14 cellular contexts compared by ENCODE assay signal in genomic region chr16:30349695-30350094, GRCh38. TPM values are rescaled to one million over a fixed set of nuclear protein-coding genes. Genes with fewer than 3 reads are reported as not detected.
A peak's percentile ranks its signal among the peaks of the same experiment; 100 is the strongest.
DNase-seq lines count a peak whose midpoint lies in the region; ATAC-seq and TF ChIP-seq lines count a peak whose summit lies in the region.
"Had no signal": no experiment of that assay in that cellular context is flagged by ENCODE, and none has a peak within 500 bp of the region (broad histone marks: within the 10 kb centered on the region; RNA-seq: fewer than 3 reads in every experiment).

No MANE protein-coding gene starts in this region.

- H3K4me1 Mint-ChIP-seq in HFFc6 (ENCODE audit: low read depth) = peaks cover 31% of the 10 kb centered on the region

- no peak for TF ChIP-seq CTCF in OCI-LY1 (IDR thresholded peaks at IDR 0.05; ENCODE audit: low read length)
- TF ChIP-seq CTCF in HFFc6 (IDR thresholded peaks at IDR 0.05) = no peak

- peak overlapping the region; percentile 99 for H3K27ac ChIP-seq in OCI-LY1 (ENCODE audit: low read depth, low read length, poor library complexity, severe bottlenecking)
- H3K27ac ChIP-seq: thoracic aorta had no signal

- H3K4me3 Mint-ChIP-seq in HFFc6 = no peak overlapping the region

- H3K36me3 Mint-ChIP-seq in HFFc6 (ENCODE audit: low read depth) = peaks cover 25% of the 10 kb centered on the region

- peak; percentile 37 for DNase-seq in GF-D8 (lab: John Stamatoyannopoulos, UW)
- peak; percentile 14 for DNase-seq in left lobe of liver (ENCODE audit: low spot score)
- no peak for DNase-seq in HFFc6
- no peak for DNase-seq in NCI-H1417 treated with DMSO at 0.1 percent for 48 hours (lab: John Stamatoyannopoulos, UW)
- DNase-seq in GM19240 (ENCODE audit: insufficient read length, low spot score) = no peak
- DNase-seq: activated gamma-delta T cell; cortex of kidney; left ventricle myocardium superior; stimulated activated CD4-positive, alpha-beta T cell treated with anti-CD3 and anti-CD28 coated beads, Interleukin-2, amount 100 ng/mL, for 48 hours had no signal

- peak overlapping the region; percentile 30 for H3K4me3 ChIP-seq in OCI-LY1 (ENCODE audit: low read depth, low read length, poor library complexity, severe bottlenecking)
- H3K4me3 ChIP-seq: gastroesophageal sphincter, thoracic aorta had no signal

- peak overlapping the region; percentile 60 for H3K4me2 ChIP-seq in OCI-LY1 (ENCODE audit: low read length)

- no peaks in the 10 kb centered on the region for H4K20me1 ChIP-seq in OCI-LY1 (ENCODE audit: insufficient read depth, low read length)

- no peaks in the 10 kb centered on the region for H3K9me3 Mint-ChIP-seq in HFFc6

- H3K79me2 ChIP-seq in OCI-LY1 (ENCODE audit: insufficient read depth, low read length) = peaks cover 9% of the 10 kb centered on the region; the same call in 1 of the 2 replicates

- ATAC-seq in GM19452 (IDR thresholded peaks at IDR 0.05; ENCODE audit: unreplicated experiment) = peak; percentile 37
- ATAC-seq in left lobe of liver = no peak
- no peak for ATAC-seq in HG03025 (IDR thresholded peaks at IDR 0.05; ENCODE audit: low FRiP score, unreplicated experiment)
- ATAC-seq: gastroesophageal sphincter, left ventricle myocardium superior had no signal

- no peaks in the 10 kb centered on the region for H3K9me2 ChIP-seq in OCI-LY1 (ENCODE audit: low read depth, low read length)

- H2AFZ ChIP-seq in OCI-LY1 (ENCODE audit: low read length) = no peak overlapping the region

- peak overlapping the region; percentile 61; the same call in 1 of the 2 replicates for H3K9ac ChIP-seq in OCI-LY1 (ENCODE audit: low read length)

- H3K27me3 Mint-ChIP-seq in HFFc6 (ENCODE audit: insufficient read depth) = peaks cover 10% of the 10 kb centered on the region

- peaks cover 7% of the 10 kb centered on the region for H3F3A ChIP-seq in OCI-LY1 (ENCODE audit: insufficient read depth, low read length)

- no peak overlapping the region for H3K27ac Mint-ChIP-seq in HFFc6

- peaks cover 88% of the 10 kb centered on the region for H3K4me1 ChIP-seq in OCI-LY1 (ENCODE audit: insufficient read depth, low read length, severe bottlenecking)

- no peaks in the 10 kb centered on the region for H3K27me3 ChIP-seq in OCI-LY1 (ENCODE audit: insufficient read depth, low read length)
- H3K27me3 ChIP-seq: gastroesophageal sphincter had no signal

- peaks cover 39% of the 10 kb centered on the region for H3K36me3 ChIP-seq in OCI-LY1 (ENCODE audit: insufficient read depth, low read length)

- H3K9me3 ChIP-seq in OCI-LY1 (ENCODE audit: low read length) = no peaks in the 10 kb centered on the region
- H3K9me3 ChIP-seq: gastroesophageal sphincter, thoracic aorta had no signal

RNA-seq across cellular contexts. Expression of gene CD2BP2, which starts 5.4 kb away (rescaled TPM):
- 15.4 TPM for total RNA-seq in left lobe of liver
- total RNA-seq in HFFc6 (2021; fragmentation: NEBNext Ultra II Directional; extraction: Animal tissue kit (Norgen Biotek cat#: 25700)) = 10 to 100 TPM; 76.2 to 91.0 (median 80.4) TPM

RNA-seq across cellular contexts. Expression of gene TBC1D10B, which starts 20.6 kb away (rescaled TPM):
- total RNA-seq in left lobe of liver = 14.1 TPM
- total RNA-seq in HFFc6 (2021; fragmentation: NEBNext Ultra II Directional; extraction: Animal tissue kit (Norgen Biotek cat#: 25700)) = 10 to 100 TPM; 44.6 to 51.6 (median 46.3) TPM

RNA-seq across cellular contexts. Expression of gene MYL11, which starts 24.9 kb away (rescaled TPM):
- total RNA-seq in left lobe of liver = not detected
- total RNA-seq in HFFc6 (2021; fragmentation: NEBNext Ultra II Directional; extraction: Animal tissue kit (Norgen Biotek cat#: 25700)) = 1 to 10 TPM in 1 of 6 experiments, under 1 TPM in 2, not detected in 3; 0.77 to 1.2 (median 0.82) TPM
- total RNA-seq: gastroesophageal sphincter, left ventricle myocardium superior had no signal

RNA-seq across cellular contexts. Expression of gene SEPTIN1, which starts 32.7 kb away (rescaled TPM):
- total RNA-seq in left lobe of liver = 1.4 TPM
- 1 to 10 TPM; 1.5 to 2.8 (median 1.8) TPM for total RNA-seq in HFFc6 (2021; fragmentation: NEBNext Ultra II Directional; extraction: Animal tissue kit (Norgen Biotek cat#: 25700))

RNA-seq across cellular contexts. Expression of gene ZNF48, which starts 45.5 kb away (rescaled TPM):
- total RNA-seq in left lobe of liver = 5.4 TPM
- 1 to 10 TPM; 5.3 to 7.9 (median 6.1) TPM for total RNA-seq in HFFc6 (2021; fragmentation: NEBNext Ultra II Directional; extraction: Animal tissue kit (Norgen Biotek cat#: 25700))

Comparison
In these comparisons a context has a peak if more than half of its experiments do, and no peak if none do; other contexts are left out.
1. DNase-seq: peak in GF-D8 (single experiment) and left lobe of liver (single experiment); none in HFFc6 (single experiment), NCI-H1417 treated with DMSO at 0.1 percent for 48 hours (single experiment) and GM19240 (single experiment).